In genomic region chr20:1777476-1777820, GRCh38 we compare ENCODE assay signal across 1 cellular context.
TF ChIP-seq lines count a peak whose summit lies in the region.

No MANE protein-coding gene starts in this region.

TF ChIP-seq in GM12878, 131 proteins besides CTCF, POLR2A, EP300 and RAD21 (continued from another document):
- TF ChIP-seq TARDBP (IDR thresholded peaks at IDR 0.05; ENCODE audit: borderline replicate concordance) = no peak
- TF ChIP-seq BRCA1 (IDR thresholded peaks at IDR 0.05; ENCODE audit: low read depth, low read length) = no peak
- no peak for TF ChIP-seq USF1 (IDR thresholded peaks at IDR 0.05; ENCODE audit: borderline replicate concordance, extremely low read length, insufficient read depth, low read depth, low read length)
- no peak for TF ChIP-seq BCLAF1 (IDR thresholded peaks at IDR 0.05)
- no peak for TF ChIP-seq HDAC6 (IDR thresholded peaks at IDR 0.05; ENCODE audit: unreplicated experiment)
- TF ChIP-seq YBX1 (IDR thresholded peaks at IDR 0.05) = no peak
- TF ChIP-seq MYC (IDR thresholded peaks at IDR 0.05; ENCODE audit: insufficient read depth, insufficient read length, insufficient replicate concordance, low read length, severe bottlenecking) = no peak
- TF ChIP-seq PML (IDR thresholded peaks at IDR 0.05; ENCODE audit: low read length) = no peak
